ENCODE assay signal across 1 cellular context in the genomic region with DNA sequence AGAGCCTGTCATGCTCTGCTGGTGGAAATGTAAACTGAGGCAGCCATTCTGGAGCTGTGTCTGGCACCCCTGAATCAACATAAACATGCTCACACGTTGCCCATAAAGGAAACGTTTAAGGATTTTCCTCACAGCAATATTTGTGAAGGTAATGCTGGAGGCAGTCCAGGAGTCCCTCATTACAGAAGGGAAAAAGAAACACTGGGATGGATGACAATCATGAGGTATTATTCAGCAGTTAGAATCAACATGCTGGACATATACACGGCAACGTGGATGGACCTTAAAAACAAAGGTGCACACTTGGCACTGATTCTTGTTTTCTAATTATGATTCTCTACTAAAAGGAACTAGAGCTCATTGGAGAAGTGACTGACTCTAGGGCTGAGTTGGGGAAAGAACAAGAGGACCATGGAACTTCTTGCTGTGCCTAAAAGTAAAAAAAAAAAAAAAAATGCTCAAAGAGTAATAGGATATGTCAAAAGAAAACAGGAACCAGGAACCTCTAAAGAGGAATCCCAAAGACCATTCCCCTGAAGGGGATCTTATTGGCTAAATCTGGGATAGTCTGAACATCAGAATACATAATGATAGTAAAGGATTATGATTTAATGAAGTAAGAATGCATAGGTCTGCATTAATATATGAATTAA.
TF ChIP-seq lines count a peak whose summit lies in the region.

No MANE protein-coding gene starts in this region.

TF ChIP-seq in IMR-90, 13 proteins besides CTCF, POLR2A, EP300 and RAD21 (continued from another document):
- TF ChIP-seq, protein P1, sequence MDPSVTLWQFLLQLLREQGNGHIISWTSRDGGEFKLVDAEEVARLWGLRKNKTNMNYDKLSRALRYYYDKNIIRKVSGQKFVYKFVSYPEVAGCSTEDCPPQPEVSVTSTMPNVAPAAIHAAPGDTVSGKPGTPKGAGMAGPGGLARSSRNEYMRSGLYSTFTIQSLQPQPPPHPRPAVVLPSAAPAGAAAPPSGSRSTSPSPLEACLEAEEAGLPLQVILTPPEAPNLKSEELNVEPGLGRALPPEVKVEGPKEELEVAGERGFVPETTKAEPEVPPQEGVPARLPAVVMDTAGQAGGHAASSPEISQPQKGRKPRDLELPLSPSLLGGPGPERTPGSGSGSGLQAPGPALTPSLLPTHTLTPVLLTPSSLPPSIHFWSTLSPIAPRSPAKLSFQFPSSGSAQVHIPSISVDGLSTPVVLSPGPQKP (IDR thresholded peaks at IDR 0.05; ENCODE audit: borderline replicate concordance, low read depth, low read length) = no peak
- TF ChIP-seq RFX5 (IDR thresholded peaks at IDR 0.05; ENCODE audit: low read depth, low read length) (no peak), BHLHE40 (IDR thresholded peaks at IDR 0.05; ENCODE audit: low read depth, low read length) (no peak), FOS (IDR thresholded peaks at IDR 0.05; ENCODE audit: low read depth, low read length) (no peak), MXI1 (IDR thresholded peaks at IDR 0.05; ENCODE audit: borderline replicate concordance, low read depth, low read length) (no peak), MAZ (IDR thresholded peaks at IDR 0.05; ENCODE audit: borderline replicate concordance, low read depth, low read length) (no peak), CHD1 (IDR thresholded peaks at IDR 0.05; ENCODE audit: low read depth, low read length) (no peak), USF2 (IDR thresholded peaks at IDR 0.05; ENCODE audit: low read depth, low read length) (no peak), MAFK (IDR thresholded peaks at IDR 0.05; ENCODE audit: low read depth, low read length) (no peak), CEBPB (IDR thresholded peaks at IDR 0.05; ENCODE audit: low read depth, low read length) (no peak), SMC3 (IDR thresholded peaks at IDR 0.05; ENCODE audit: low read depth, low read length) (no peak)
TF ChIP-seq in IMR-90: peak in this region for 0.
